5 cellular contexts compared by ENCODE assay signal in the genomic region with DNA sequence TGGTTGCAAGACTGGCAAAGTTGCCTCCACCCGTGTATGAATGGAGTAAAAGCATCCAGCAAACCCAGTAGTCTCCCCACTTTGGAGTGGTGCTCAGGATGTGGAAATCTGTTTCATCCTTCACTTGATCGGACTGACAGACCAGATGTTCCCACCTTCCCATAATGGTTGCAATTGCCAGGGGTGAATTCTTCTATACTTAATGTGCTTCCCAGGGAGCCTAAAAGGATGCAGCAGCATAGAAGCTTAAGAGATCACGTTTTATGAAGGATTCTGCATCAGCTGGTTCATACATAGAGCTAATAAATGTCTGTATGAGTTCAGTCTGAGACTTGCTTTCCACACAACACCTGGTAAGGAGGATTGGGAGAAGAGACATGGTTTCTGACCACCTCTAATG.
"Had no signal": no experiment of that assay in that cellular context is flagged by ENCODE, and none has a peak within 500 bp of the region (broad histone marks: within the 10 kb centered on the region; RNA-seq: fewer than 3 reads in every experiment).

No MANE protein-coding gene starts in this region.

- H3K4me1 Mint-ChIP-seq: GM23338, H9 had no signal

- DNase-seq: H9, HCEC 1CT, IMR-90 had no signal

- H3K4me3 Mint-ChIP-seq: GM23338, H9 had no signal

- ATAC-seq: GM23338, K562 had no signal

- H3K4me3 ChIP-seq: GM23338, K562 had no signal

- H3K27ac Mint-ChIP-seq: GM23338, H9 had no signal
